ENCODE assay signal across 9 cellular contexts in genomic region chr10:99233680-99234018, GRCh38. TPM values are rescaled to one million over a fixed set of nuclear protein-coding genes. Genes with fewer than 3 reads are reported as not detected.
A peak's percentile ranks its signal among the peaks of the same experiment; 100 is the strongest.
DNase-seq lines count a peak whose midpoint lies in the region; TF ChIP-seq lines count a peak whose summit lies in the region.
"Had no signal": no experiment of that assay in that cellular context is flagged by ENCODE, and none has a peak within 500 bp of the region (broad histone marks: within the 10 kb centered on the region; RNA-seq: fewer than 3 reads in every experiment).

No MANE protein-coding gene starts in this region.

- H3K27ac ChIP-seq in cardiac muscle cell: no peak overlapping the region
- H3K27ac ChIP-seq in brain microvascular endothelial cell: no peak overlapping the region
- no peak overlapping the region for H3K27ac ChIP-seq in mesendoderm (ENCODE audit: low read depth, low read length)
- H3K27ac ChIP-seq in vagina: peak overlapping the region; percentile 79

- H3K18ac ChIP-seq in mesendoderm (ENCODE audit: low read length): no peak overlapping the region

- in situ Hi-C loops in brain microvascular endothelial cell (cut with HindIII; ENCODE audit: low pct_ligation_motif_present, low sequenced_read_pairs): no loop called here

- no peaks in the 10 kb centered on the region for H3K79me2 ChIP-seq in mesendoderm (ENCODE audit: control insufficient read depth, insufficient read depth, low read length)

- DNase-seq in cardiac muscle cell (ENCODE audit: low read depth in 1 of 2, low spot score in 1 of 2) (peak; percentile 5 to 24), cardiac septum (ENCODE audit: low spot score) (no peak), brain microvascular endothelial cell (no peak), mesendoderm (no peak), vagina (ENCODE audit: extremely low spot score in 2 of 2) (no peak), NOMO-1 treated with DMSO at 0.1 percent for 48 hours (lab: John Stamatoyannopoulos, UW; ENCODE audit: unreplicated experiment) (no peak), AML-193 (lab: John Stamatoyannopoulos, UW) (no peak), NCI-H187 treated with DMSO at 0.1 percent for 48 hours (lab: John Stamatoyannopoulos, UW) (no peak)

- H4K8ac ChIP-seq in mesendoderm (ENCODE audit: low read depth, low read length): no peak overlapping the region

- no peaks in the 10 kb centered on the region for H3K79me1 ChIP-seq in mesendoderm (ENCODE audit: low read length)

- H3K36me3 ChIP-seq in cardiac muscle cell (no peaks in the 10 kb centered on the region), brain microvascular endothelial cell (replicated peaks) (no peaks in the 10 kb centered on the region), mesendoderm (ENCODE audit: control insufficient read depth, insufficient read depth, low read length) (no peaks in the 10 kb centered on the region), vagina (no peaks in the 10 kb centered on the region)

- no peak overlapping the region for H2AK5ac ChIP-seq in mesendoderm (ENCODE audit: low read length)

- H3K27me3 ChIP-seq in cardiac muscle cell: peaks cover 100% of the 10 kb centered on the region
- H3K27me3 ChIP-seq in brain microvascular endothelial cell (replicated peaks): peaks cover 66% of the 10 kb centered on the region
- H3K27me3 ChIP-seq in mesendoderm (ENCODE audit: insufficient read depth, low read length, poor library complexity): peaks cover 39% of the 10 kb centered on the region
- H3K27me3 ChIP-seq in vagina: no peaks in the 10 kb centered on the region

- intact Hi-C loops in cardiac septum (cut with DNase I) (no loop called here), vagina (cut with DNase I) (no loop called here)

- H3K9me3 ChIP-seq in cardiac muscle cell (ENCODE audit: low read depth): no peaks in the 10 kb centered on the region
- H3K9me3 ChIP-seq in vagina: no peaks in the 10 kb centered on the region

- H3K56ac ChIP-seq in mesendoderm (ENCODE audit: low read length): peak overlapping the region; percentile 87

- no peak overlapping the region for H2BK120ac ChIP-seq in mesendoderm (ENCODE audit: low read depth, low read length)

- H2BK5ac ChIP-seq in mesendoderm (ENCODE audit: low read length): no peak overlapping the region

- peak overlapping the region; percentile 64 for H3K9ac ChIP-seq in mesendoderm (ENCODE audit: low read length)

- TF ChIP-seq CTCF in cardiac muscle cell (IDR thresholded peaks at IDR 0.05; ENCODE audit: low read depth, low read length): no peak
- TF ChIP-seq CTCF in brain microvascular endothelial cell (IDR thresholded peaks at IDR 0.05; ENCODE audit: low read depth, low read length, missing control alignments): no peak
- TF ChIP-seq CTCF in vagina (IDR thresholded peaks at IDR 0.05): no peak

- no CpG with 5 or more reads among the region's 17 CpGs for WGBS in mesendoderm (ENCODE audit: extremely low coverage, insufficient coverage, low lambda C conversion rate)

- H3K4me3 ChIP-seq in cardiac muscle cell: peak overlapping the region; percentile 36
- H3K4me3 ChIP-seq in brain microvascular endothelial cell (ENCODE audit: low read depth, low read length): peak overlapping the region; percentile 34
- H3K4me3 ChIP-seq in mesendoderm (ENCODE audit: low read length): peak overlapping the region; percentile 19
- H3K4me3 ChIP-seq in vagina: peak overlapping the region; percentile 48 to 60

- no peak overlapping the region for H3K23ac ChIP-seq in mesendoderm (ENCODE audit: low read length)

- no peak for TF ChIP-seq POLR2A in vagina (IDR thresholded peaks at IDR 0.05)

- H2BK15ac ChIP-seq in mesendoderm (replicated peaks; ENCODE audit: low read depth): no peak overlapping the region

- H3K4ac ChIP-seq in mesendoderm (ENCODE audit: low read depth, low read length): no peak overlapping the region

- no peak overlapping the region for H4K5ac ChIP-seq in mesendoderm (ENCODE audit: low read length)

- H3K4me1 ChIP-seq in cardiac muscle cell (ENCODE audit: low read depth): peaks cover 7% of the 10 kb centered on the region
- peaks cover 3% of the 10 kb centered on the region for H3K4me1 ChIP-seq in mesendoderm (ENCODE audit: control insufficient read depth, low read depth, low read length)
- H3K4me1 ChIP-seq in vagina: peaks cover 25% of the 10 kb centered on the region

- H3K4me2 ChIP-seq in mesendoderm (ENCODE audit: low read length): peak overlapping the region; percentile 69

RNA-seq across cellular contexts. Expression of gene HPSE2, which starts 2.0 kb away (rescaled TPM):
- total RNA-seq in cardiac muscle cell (6.1 and 7.5 TPM in 2 replicates), cardiac septum (0.16 TPM), vagina (10.6 TPM)
- 0.87 and 9.8 TPM in 2 replicates for polyA plus RNA-seq in cardiac muscle cell
- polyA plus RNA-seq in mesendoderm (2013, experiment 1 of 2): 0.08 TPM
- 0.15 TPM for polyA plus RNA-seq in mesendoderm (2013, experiment 2 of 2)
- total RNA-seq: glomerular endothelial cell had no signal

Comparison
In these comparisons a context has a peak if more than half of its experiments do, and no peak if none do; other contexts are left out.
1. DNase-seq: peak in cardiac muscle cell (2 of 2); none in cardiac septum (single experiment), brain microvascular endothelial cell (single experiment), mesendoderm (single experiment), vagina (0 of 2), NOMO-1 treated with DMSO at 0.1 percent for 48 hours (single experiment), AML-193 (0 of 2) and NCI-H187 treated with DMSO at 0.1 percent for 48 hours (single experiment).
2. Peak in every context shown above with its lines, with median percentiles within 50 percentile points of each other: H3K4me3 ChIP-seq.